ENCODE assay signal across 9 cellular contexts in genomic region chr18:22348521-22349316, GRCh38.
A peak's percentile ranks its signal among the peaks of the same experiment; 100 is the strongest.
DNase-seq lines count a peak whose midpoint lies in the region; ATAC-seq and TF ChIP-seq lines count a peak whose summit lies in the region.
"Had no signal": no experiment of that assay in that cellular context is flagged by ENCODE, and none has a peak within 500 bp of the region (broad histone marks: within the 10 kb centered on the region; RNA-seq: fewer than 3 reads in every experiment).

No MANE protein-coding gene starts in this region.

- H3K36me3 ChIP-seq in mammary epithelial cell (ENCODE audit: insufficient read depth, low read length) (no peaks in the 10 kb centered on the region), thyroid gland (no peaks in the 10 kb centered on the region)

- no peak for TF ChIP-seq POLR2A in thyroid gland (IDR thresholded peaks at IDR 0.05)

- H3K9me3 ChIP-seq in mammary epithelial cell (replicated peaks; ENCODE audit: insufficient read depth, low read length): no peaks in the 10 kb centered on the region
- H3K9me3 ChIP-seq in thyroid gland: no peaks in the 10 kb centered on the region

- POLR2A ChIA-PET in activated CD4-positive, alpha-beta T cell treated with anti-CD3 and anti-CD28 coated beads for 36 hours (lab: Charles Lee): no interaction called here

- peaks cover 6% of the 10 kb centered on the region for H3K4me1 Mint-ChIP-seq in activated CD4-positive, alpha-beta T cell treated with anti-CD3 and anti-CD28 coated beads for 36 hours
- H3K4me1 Mint-ChIP-seq in activated CD4-positive, alpha-beta T cell treated with anti-CD3 and anti-CD28 coated beads, Interleukin-2, amount 10 ng/mL, durations not matched to agents 24 days and 14 days: peaks cover 3% of the 10 kb centered on the region

- no peaks in the 10 kb centered on the region for H3K36me3 Mint-ChIP-seq in activated CD4-positive, alpha-beta T cell treated with anti-CD3 and anti-CD28 coated beads for 36 hours (ENCODE audit: low read depth)
- no peaks in the 10 kb centered on the region for H3K36me3 Mint-ChIP-seq in activated CD4-positive, alpha-beta T cell treated with anti-CD3 and anti-CD28 coated beads, Interleukin-2, amount 10 ng/mL, durations not matched to agents 24 days and 14 days (ENCODE audit: low read depth)

- DNase-seq in activated CD4-positive, alpha-beta T cell treated with anti-CD3 and anti-CD28 coated beads for 36 hours: peak; percentile 9
- DNase-seq in activated CD4-positive, alpha-beta T cell treated with anti-CD3 and anti-CD28 coated beads, Interleukin-2, amount 10 ng/mL, durations not matched to agents 24 days and 14 days: no peak
- DNase-seq in mammary epithelial cell (peak; percentile 52), left lobe of liver (ENCODE audit: low spot score) (peak; percentile 86), thyroid gland (peak; percentile 67 to 73), NOMO-1 treated with dmso at 0.1 percent for 144 hours (lab: John Stamatoyannopoulos, UW; ENCODE audit: unreplicated experiment) (no peak)
- DNase-seq: DND-41 had no signal

- no peak overlapping the region for H3K27ac Mint-ChIP-seq in activated CD4-positive, alpha-beta T cell treated with anti-CD3 and anti-CD28 coated beads for 36 hours
- no peak overlapping the region for H3K27ac Mint-ChIP-seq in activated CD4-positive, alpha-beta T cell treated with anti-CD3 and anti-CD28 coated beads, Interleukin-2, amount 10 ng/mL, durations not matched to agents 24 days and 14 days

- in situ Hi-C loops in mammary epithelial cell (cut with MboI; ENCODE audit: low sequenced_read_pairs in 2 of 2): no loop called here

- CTCF ChIA-PET in activated CD4-positive, alpha-beta T cell treated with anti-CD3 and anti-CD28 coated beads for 36 hours (lab: Charles Lee): no interaction called here
- CTCF ChIA-PET in mammary epithelial cell (lab: Charles Lee; ENCODE audit: low non-redundant PET): no interaction called here

- intact Hi-C loops in activated CD4-positive, alpha-beta T cell treated with anti-CD3 and anti-CD28 coated beads for 36 hours (cut with DNase I, micrococcal nuclease): loop anchor here (2.0 to 10.0 kb wide), 2 partner anchors 174 to 182 kb away; no protein-coding TSS in a partner anchor
- intact Hi-C loops in activated CD4-positive, alpha-beta T cell treated with anti-CD3 and anti-CD28 coated beads, Interleukin-2, amount 10 ng/mL, durations not matched to agents 24 days and 14 days (cut with micrococcal nuclease): loop anchor here (5.0 kb wide), 2 partner anchors 106 to 181 kb away; partner anchors contain the start of gene GATA6
- intact Hi-C loops in mammary epithelial cell (cut with micrococcal nuclease) (no loop called here), thyroid gland (cut with DNase I) (no loop called here)

- peak overlapping the region; percentile 96 for H2AFZ ChIP-seq in mammary epithelial cell (ENCODE audit: low read depth, low read length)

- TF ChIP-seq CTCF in mammary epithelial cell (conservative IDR thresholded peaks at IDR 0.05 in 1 of 2, IDR thresholded peaks at IDR 0.05 in 1 of 2; ENCODE audit: extremely low read depth in 1 of 2, insufficient read depth in 1 of 2, low read depth in 1 of 2, low read length in 2 of 2): no peak
- TF ChIP-seq CTCF in thyroid gland (IDR thresholded peaks at IDR 0.05): no peak

- no TSS peak for BruUV-seq in mammary epithelial cell (replicated peaks; lab: Mats Ljungman, UMichigan)

- no peaks in the 10 kb centered on the region for H3K79me2 ChIP-seq in mammary epithelial cell (ENCODE audit: insufficient read depth, low read length)

- no peaks in the 10 kb centered on the region for H4K20me1 ChIP-seq in mammary epithelial cell (ENCODE audit: insufficient read depth, low read length)

- dilution Hi-C loops in mammary epithelial cell (cut with HindIII; ENCODE audit: low sequenced_read_pairs): no loop called here

- peak; percentile 19 for ATAC-seq in activated CD4-positive, alpha-beta T cell treated with anti-CD3 and anti-CD28 coated beads for 36 hours
- ATAC-seq in left lobe of liver (peak; percentile 72), GM19455 (IDR thresholded peaks at IDR 0.05; ENCODE audit: unreplicated experiment) (no peak), HG02840 (IDR thresholded peaks at IDR 0.05; ENCODE audit: low FRiP score, unreplicated experiment) (no peak)

- peak overlapping the region; percentile 90 for H3K4me2 ChIP-seq in mammary epithelial cell (ENCODE audit: insufficient read depth, low read depth, low read length)

- no peaks in the 10 kb centered on the region for H3K9me3 Mint-ChIP-seq in activated CD4-positive, alpha-beta T cell treated with anti-CD3 and anti-CD28 coated beads for 36 hours (ENCODE audit: low read depth)
- H3K9me3 Mint-ChIP-seq in activated CD4-positive, alpha-beta T cell treated with anti-CD3 and anti-CD28 coated beads, Interleukin-2, amount 10 ng/mL, durations not matched to agents 24 days and 14 days: peaks cover 4% of the 10 kb centered on the region

- H3K4me1 ChIP-seq in mammary epithelial cell (ENCODE audit: insufficient read depth, low read length): peaks cover 23% of the 10 kb centered on the region
- peaks cover 24 to 45% of the 10 kb centered on the region in 2 donors for H3K4me1 ChIP-seq in thyroid gland

- H3K4me3 ChIP-seq in mammary epithelial cell (replicated peaks in 1 of 3; ENCODE audit: insufficient read depth in 1 of 3, low read depth in 2 of 3, low read length in 3 of 3) (peak overlapping the region; percentile 39 to 49 (median 43)), thyroid gland (replicated peaks in 1 of 3) (peak overlapping the region in 2 of 3 donors; percentile 30 to 36)

- H3K27me3 Mint-ChIP-seq in activated CD4-positive, alpha-beta T cell treated with anti-CD3 and anti-CD28 coated beads for 36 hours: peaks cover 38% of the 10 kb centered on the region
- H3K27me3 Mint-ChIP-seq in activated CD4-positive, alpha-beta T cell treated with anti-CD3 and anti-CD28 coated beads, Interleukin-2, amount 10 ng/mL, durations not matched to agents 24 days and 14 days: peaks cover 49% of the 10 kb centered on the region

- H3K27ac ChIP-seq in mammary epithelial cell (ENCODE audit: insufficient read depth, low read depth, low read length): peak overlapping the region; percentile 28
- H3K27ac ChIP-seq in thyroid gland: peak overlapping the region; percentile 25 to 82 (median 58)

- WGBS in mammary epithelial cell (ENCODE audit: low coverage, missing lambda C conversion rate): 3% methylated on average over 17 of the region's 85 CpGs
- 6 to 13% methylated on average over 37 to 56 of the region's 85 CpGs for WGBS in thyroid gland, 2 donors

- peak overlapping the region; percentile 52 for H3K9ac ChIP-seq in mammary epithelial cell (ENCODE audit: insufficient read depth, low read length)

- H3K27me3 ChIP-seq in mammary epithelial cell (ENCODE audit: insufficient read depth, low read length) (no peaks in the 10 kb centered on the region), thyroid gland (no peaks in the 10 kb centered on the region)

- peak overlapping the region; percentile 49 for H3K4me3 Mint-ChIP-seq in activated CD4-positive, alpha-beta T cell treated with anti-CD3 and anti-CD28 coated beads for 36 hours
- no peak overlapping the region for H3K4me3 Mint-ChIP-seq in activated CD4-positive, alpha-beta T cell treated with anti-CD3 and anti-CD28 coated beads, Interleukin-2, amount 10 ng/mL, durations not matched to agents 24 days and 14 days

Comparison
In these comparisons a context has a peak if more than half of its experiments do, and no peak if none do; other contexts are left out.
1. DNase-seq: peak in activated CD4-positive, alpha-beta T cell treated with anti-CD3 and anti-CD28 coated beads for 36 hours (single experiment), mammary epithelial cell (single experiment), left lobe of liver (single experiment) and thyroid gland (2 of 2); none in activated CD4-positive, alpha-beta T cell treated with anti-CD3 and anti-CD28 coated beads, Interleukin-2, amount 10 ng/mL, durations not matched to agents 24 days and 14 days (single experiment) and NOMO-1 treated with dmso at 0.1 percent for 144 hours (single experiment).
2. ATAC-seq: peak in activated CD4-positive, alpha-beta T cell treated with anti-CD3 and anti-CD28 coated beads for 36 hours (single experiment) and left lobe of liver (single experiment); none in GM19455 (single experiment) and HG02840 (single experiment).
3. intact Hi-C loops: an anchor here in activated CD4-positive, alpha-beta T cell treated with anti-CD3 and anti-CD28 coated beads for 36 hours (2.0 to 10.0 kb wide) and activated CD4-positive, alpha-beta T cell treated with anti-CD3 and anti-CD28 coated beads, Interleukin-2, amount 10 ng/mL, durations not matched to agents 24 days and 14 days (5.0 kb wide); none called in mammary epithelial cell and thyroid gland.